ENCODE assay signal across 29 cellular contexts in genomic region chr6:149899486-149899885, GRCh38. TPM values are rescaled to one million over a fixed set of nuclear protein-coding genes. Genes with fewer than 3 reads are reported as not detected.
"Had no signal": no experiment of that assay in that cellular context is flagged by ENCODE, and none has a peak within 500 bp of the region (broad histone marks: within the 10 kb centered on the region; RNA-seq: fewer than 3 reads in every experiment).

No MANE protein-coding gene starts in this region.

- H3K36me3 Mint-ChIP-seq: activated naive CD8-positive, alpha-beta T cell treated with anti-CD3 and anti-CD28 coated beads for 36 hours; brain; natural killer cell treated with Interleukin-12 subunit alpha and Interleukin-12 subunit beta and Interleukin-15 and Interleukin-18, amount 100 ng/mL, for 72 hours; stimulated activated effector memory CD8-positive, alpha-beta T cell treated with anti-CD3 and anti-CD28 coated beads, Interleukin-12 subunit alpha, Interleukin-12 subunit beta, amount 100 ng/mL, for 72 hours; type B pancreatic cell had no signal

- ATAC-seq: gastrocnemius medialis; left lung; mucosa of descending colon; natural killer cell treated with Interleukin-12 subunit alpha and Interleukin-12 subunit beta and Interleukin-15 and Interleukin-18, amount 100 ng/mL, for 72 hours; sciatic nerve; stimulated activated effector memory CD8-positive, alpha-beta T cell treated with anti-CD3 and anti-CD28 coated beads, Interleukin-12 subunit alpha, Interleukin-12 subunit beta, amount 100 ng/mL, for 72 hours had no signal

- H3K9me3 ChIP-seq: adrenal gland, ascending aorta, gastrocnemius medialis, left lung, mucosa of descending colon had no signal

- H3K27ac ChIP-seq: adrenal gland, ascending aorta, coronary artery, dorsolateral prefrontal cortex, gastrocnemius medialis, left lung had no signal

- H3K27me3 ChIP-seq: adrenal gland, ascending aorta, dorsolateral prefrontal cortex, gastrocnemius medialis, left lung had no signal

- H3K36me3 ChIP-seq: adrenal gland, ascending aorta, gastrocnemius medialis, left lung had no signal

- H3K4me3 ChIP-seq: adrenal gland, ascending aorta, coronary artery, dorsolateral prefrontal cortex, gastrocnemius medialis, left lung, lung, mucosa of descending colon had no signal

- H3K27ac Mint-ChIP-seq: activated naive CD4-positive, alpha-beta T cell treated with anti-CD3 and anti-CD28 coated beads for 36 hours; activated naive CD8-positive, alpha-beta T cell treated with anti-CD3 and anti-CD28 coated beads for 36 hours; activated T-helper 1 cell treated with anti-CD3 and anti-CD28 coated beads, Interleukin-12 subunit alpha, Interleukin-12 subunit beta, Interleukin-2, Interleukin-4 antibody, amounts not matched to agents 30 ng/mL and 10 ng/mL and 1 ng/mL, durations not matched to agents 14 hours and 24 hours and 36 hours; brain; natural killer cell treated with Interleukin-12 subunit alpha and Interleukin-12 subunit beta and Interleukin-15 and Interleukin-18, amount 100 ng/mL, for 72 hours; stimulated activated effector memory CD8-positive, alpha-beta T cell treated with anti-CD3 and anti-CD28 coated beads, Interleukin-12 subunit alpha, Interleukin-12 subunit beta, amount 100 ng/mL, for 72 hours; stimulated activated naive CD8-positive, alpha-beta T cell treated with anti-CD3 and anti-CD28 coated beads, Interleukin-15, Interleukin-2, amounts not matched to agents 100 ng/mL and 50 ng/mL, for 24 hours; type B pancreatic cell had no signal

- H3K4me1 Mint-ChIP-seq: brain had no signal

- DNase-seq: activated CD4-positive, alpha-beta T cell treated with anti-CD3 and anti-CD28 coated beads for 4 hours; activated CD4-positive, alpha-beta T cell treated with anti-CD3 and anti-CD28 coated beads, Interleukin-2, amount 50 U/mL, for 4 hours; activated effector memory CD4-positive, alpha-beta T cell treated with anti-CD3 and anti-CD28 coated beads, Interleukin-2, amount 50 U/mL, for 16 hours; activated naive CD4-positive, alpha-beta T cell treated with anti-CD3 and anti-CD28 coated beads for 36 hours; activated naive CD8-positive, alpha-beta T cell treated with anti-CD3 and anti-CD28 coated beads for 36 hours; activated T-cell treated with anti-CD3 and anti-CD28 coated beads, Interleukin-2, amount 50 U/mL, for 1 hour; dorsolateral prefrontal cortex; effector memory CD4-positive, alpha-beta T cell; hypothalamus; left lung; mucosa of descending colon; small intestine; stimulated activated CD4-positive, alpha-beta T cell treated with anti-CD3 and anti-CD28 coated beads, Interleukin-4, amount 100 ng/mL, for 24 hours; T-helper 1 cell had no signal

- H3K4me3 Mint-ChIP-seq: activated naive CD4-positive, alpha-beta T cell treated with anti-CD3 and anti-CD28 coated beads for 36 hours; activated naive CD8-positive, alpha-beta T cell treated with anti-CD3 and anti-CD28 coated beads for 36 hours; activated T-helper 1 cell treated with anti-CD3 and anti-CD28 coated beads, Interleukin-12 subunit alpha, Interleukin-12 subunit beta, Interleukin-2, Interleukin-4 antibody, amounts not matched to agents 30 ng/mL and 10 ng/mL and 1 ng/mL, durations not matched to agents 14 hours and 24 hours and 36 hours; brain; natural killer cell treated with Interleukin-12 subunit alpha and Interleukin-12 subunit beta and Interleukin-15 and Interleukin-18, amount 100 ng/mL, for 72 hours; stimulated activated effector memory CD8-positive, alpha-beta T cell treated with anti-CD3 and anti-CD28 coated beads, Interleukin-12 subunit alpha, Interleukin-12 subunit beta, amount 100 ng/mL, for 72 hours; stimulated activated naive CD8-positive, alpha-beta T cell treated with anti-CD3 and anti-CD28 coated beads, Interleukin-15, Interleukin-2, amounts not matched to agents 100 ng/mL and 50 ng/mL, for 24 hours; type B pancreatic cell had no signal

RNA-seq across cellular contexts. Expression of gene RAET1E, which starts 1.6 kb away (rescaled TPM):
- total RNA-seq: activated naive CD4-positive, alpha-beta T cell treated with anti-CD3 and anti-CD28 coated beads for 36 hours; activated naive CD8-positive, alpha-beta T cell treated with anti-CD3 and anti-CD28 coated beads for 36 hours; activated T-helper 1 cell treated with anti-CD3 and anti-CD28 coated beads, Interleukin-12 subunit alpha, Interleukin-12 subunit beta, Interleukin-2, Interleukin-4 antibody, amounts not matched to agents 30 ng/mL and 10 ng/mL and 1 ng/mL, durations not matched to agents 14 hours and 24 hours and 36 hours; ascending aorta; cardiac septum; cerebellum; natural killer cell treated with Interleukin-12 subunit alpha and Interleukin-12 subunit beta and Interleukin-15 and Interleukin-18, amount 100 ng/mL, for 72 hours had no signal

RNA-seq across cellular contexts. Expression of gene RAET1G, which starts 23.4 kb away (rescaled TPM):
- total RNA-seq: activated naive CD4-positive, alpha-beta T cell treated with anti-CD3 and anti-CD28 coated beads for 36 hours; activated naive CD8-positive, alpha-beta T cell treated with anti-CD3 and anti-CD28 coated beads for 36 hours; ascending aorta; cerebellum; myocyte had no signal

RNA-seq across cellular contexts. Expression of gene ULBP2, which starts 42.3 kb away (rescaled TPM):
- total RNA-seq: ascending aorta had no signal
